Comparison of ENCODE assay signal across 13 cellular contexts in the genomic region with DNA sequence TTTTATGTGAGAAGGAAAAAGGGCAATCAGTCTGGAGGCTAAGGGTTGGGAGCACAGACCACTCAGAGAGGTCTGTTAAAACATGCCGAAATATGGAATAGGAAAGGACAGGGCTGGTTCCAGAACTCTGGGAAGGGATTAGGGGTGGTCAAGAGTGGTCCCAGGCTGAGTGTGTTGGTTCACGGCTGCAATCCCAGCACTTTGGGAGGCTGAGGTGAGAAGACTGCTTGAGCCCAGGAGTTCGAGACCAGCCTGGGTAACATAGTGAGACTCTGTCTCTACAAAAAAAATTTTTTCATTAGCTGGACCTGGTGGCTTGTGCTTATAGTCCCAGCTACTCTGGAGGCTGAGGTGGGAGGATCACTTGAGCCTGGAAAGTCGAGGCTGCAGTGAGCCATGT. TPM values are rescaled to one million over a fixed set of nuclear protein-coding genes. Genes with fewer than 3 reads are reported as not detected.
DNase-seq lines count a peak whose midpoint lies in the region; ATAC-seq and TF ChIP-seq lines count a peak whose summit lies in the region.
"Not testable (repeated sequence)": the region's sequence is repeated elsewhere in the genome, so short reads cannot be mapped to it uniquely, and the experiment has no call there.
"Had no signal": no experiment of that assay in that cellular context is flagged by ENCODE, and none has a peak within 500 bp of the region (broad histone marks: within the 10 kb centered on the region; RNA-seq: fewer than 3 reads in every experiment).

No MANE protein-coding gene starts in this region.

- intact Hi-C loops in dendritic cell treated with granulocyte-macrophage colony-stimulating factor and Interleukin-4, amounts not matched to agents 40 ng/mL and 50 ng/mL, for 4 days (cut with micrococcal nuclease), result loop anchor here (10.0 kb wide), 1 partner anchor 48 kb away; no protein-coding TSS in a partner anchor

- peaks cover 40% of the 10 kb centered on the region for H3K4me1 Mint-ChIP-seq in T-helper 1 cell treated with Interleukin-12 subunit alpha and Interleukin-12 subunit beta and Interleukin-4 antibody, amounts not matched to agents 30 μg/mL and 1 μg/mL, for 36 hours (ENCODE audit: low read depth)
- H3K4me1 Mint-ChIP-seq in activated CD4-positive, alpha-beta T cell treated with anti-CD3 and anti-CD28 coated beads, Interleukin-2, amount 10 ng/mL, durations not matched to agents 7 days and 5 days, result peaks cover 60% of the 10 kb centered on the region
- peaks cover 78% of the 10 kb centered on the region for H3K4me1 Mint-ChIP-seq in activated CD8-positive, alpha-beta T cell treated with anti-CD3 and anti-CD28 coated beads, Interleukin-2, amount 10 ng/mL, durations not matched to agents 7 days and 5 days (ENCODE audit: low read depth)
- peaks cover 24% of the 10 kb centered on the region for H3K4me1 Mint-ChIP-seq in activated T-cell treated with anti-CD3 and anti-CD28 coated beads, Interleukin-2, amount 50 U/mL, for 72 hours (ENCODE audit: low read depth)
- H3K4me1 Mint-ChIP-seq in activated naive CD4-positive, alpha-beta T cell treated with anti-CD3 and anti-CD28 coated beads, Interleukin-2, amount 10 ng/mL, durations not matched to agents 7 days and 5 days, result peaks cover 66% of the 10 kb centered on the region
- H3K4me1 Mint-ChIP-seq in dendritic cell treated with granulocyte-macrophage colony-stimulating factor and Interleukin-4, amounts not matched to agents 40 ng/mL and 50 ng/mL, for 4 days (ENCODE audit: low read depth), result peaks cover 51% of the 10 kb centered on the region
- not testable (repeated sequence) for H3K4me1 Mint-ChIP-seq in stimulated activated naive CD8-positive, alpha-beta T cell treated with anti-CD3 and anti-CD28 coated beads, Interleukin-15, Interleukin-2, amounts not matched to agents 100 ng/mL and 50 ng/mL, for 24 hours (ENCODE audit: low read depth)

- not testable (repeated sequence) for H3K36me3 Mint-ChIP-seq in T-helper 1 cell treated with Interleukin-12 subunit alpha and Interleukin-12 subunit beta and Interleukin-4 antibody, amounts not matched to agents 30 μg/mL and 1 μg/mL, for 36 hours (ENCODE audit: low read depth); activated CD4-positive, alpha-beta T cell treated with anti-CD3 and anti-CD28 coated beads, Interleukin-2, amount 10 ng/mL, durations not matched to agents 7 days and 5 days (ENCODE audit: low read depth); activated T-cell treated with anti-CD3 and anti-CD28 coated beads, Interleukin-2, amount 50 U/mL, for 72 hours (ENCODE audit: insufficient read depth in 2 of 2); dendritic cell treated with granulocyte-macrophage colony-stimulating factor and Interleukin-4, amounts not matched to agents 40 ng/mL and 50 ng/mL, for 4 days (ENCODE audit: low read depth); stimulated activated naive CD8-positive, alpha-beta T cell treated with anti-CD3 and anti-CD28 coated beads, Interleukin-15, Interleukin-2, amounts not matched to agents 100 ng/mL and 50 ng/mL, for 24 hours (ENCODE audit: low read depth)
- peaks cover 12% of the 10 kb centered on the region for H3K36me3 Mint-ChIP-seq in activated CD8-positive, alpha-beta T cell treated with anti-CD3 and anti-CD28 coated beads, Interleukin-2, amount 10 ng/mL, durations not matched to agents 7 days and 5 days (ENCODE audit: low read depth)
- peaks cover 12% of the 10 kb centered on the region for H3K36me3 Mint-ChIP-seq in activated naive CD4-positive, alpha-beta T cell treated with anti-CD3 and anti-CD28 coated beads, Interleukin-2, amount 10 ng/mL, durations not matched to agents 7 days and 5 days

- ATAC-seq in activated CD8-positive, alpha-beta T cell treated with anti-CD3 and anti-CD28 coated beads, Interleukin-2, amount 10 ng/mL, durations not matched to agents 7 days and 5 days; activated T-cell treated with anti-CD3 and anti-CD28 coated beads, Interleukin-2, amount 50 U/mL, for 72 hours (replicated peaks in 1 of 2): not testable (repeated sequence)
- ATAC-seq in omental fat pad (ENCODE audit: low FRiP score), result peak; percentile 54

- H3K27me3 Mint-ChIP-seq in T-helper 1 cell treated with Interleukin-12 subunit alpha and Interleukin-12 subunit beta and Interleukin-4 antibody, amounts not matched to agents 30 μg/mL and 1 μg/mL, for 36 hours (ENCODE audit: low read depth), result peaks cover 11% of the 10 kb centered on the region
- H3K27me3 Mint-ChIP-seq in activated CD4-positive, alpha-beta T cell treated with anti-CD3 and anti-CD28 coated beads, Interleukin-2, amount 10 ng/mL, durations not matched to agents 7 days and 5 days; activated CD8-positive, alpha-beta T cell treated with anti-CD3 and anti-CD28 coated beads, Interleukin-2, amount 10 ng/mL, durations not matched to agents 7 days and 5 days (ENCODE audit: low read depth); activated T-cell treated with anti-CD3 and anti-CD28 coated beads, Interleukin-2, amount 50 U/mL, for 72 hours (ENCODE audit: low read depth); activated naive CD4-positive, alpha-beta T cell treated with anti-CD3 and anti-CD28 coated beads, Interleukin-2, amount 10 ng/mL, durations not matched to agents 7 days and 5 days; dendritic cell treated with granulocyte-macrophage colony-stimulating factor and Interleukin-4, amounts not matched to agents 40 ng/mL and 50 ng/mL, for 4 days: not testable (repeated sequence)
- H3K27me3 Mint-ChIP-seq in stimulated activated naive CD8-positive, alpha-beta T cell treated with anti-CD3 and anti-CD28 coated beads, Interleukin-15, Interleukin-2, amounts not matched to agents 100 ng/mL and 50 ng/mL, for 24 hours, result peaks cover 14% of the 10 kb centered on the region

- not testable (repeated sequence) for H3K4me3 Mint-ChIP-seq in T-helper 1 cell treated with Interleukin-12 subunit alpha and Interleukin-12 subunit beta and Interleukin-4 antibody, amounts not matched to agents 30 μg/mL and 1 μg/mL, for 36 hours; activated CD4-positive, alpha-beta T cell treated with anti-CD3 and anti-CD28 coated beads, Interleukin-2, amount 10 ng/mL, durations not matched to agents 7 days and 5 days; activated CD8-positive, alpha-beta T cell treated with anti-CD3 and anti-CD28 coated beads, Interleukin-2, amount 10 ng/mL, durations not matched to agents 7 days and 5 days; activated T-cell treated with anti-CD3 and anti-CD28 coated beads, Interleukin-2, amount 50 U/mL, for 72 hours; activated naive CD4-positive, alpha-beta T cell treated with anti-CD3 and anti-CD28 coated beads, Interleukin-2, amount 10 ng/mL, durations not matched to agents 7 days and 5 days; stimulated activated naive CD8-positive, alpha-beta T cell treated with anti-CD3 and anti-CD28 coated beads, Interleukin-15, Interleukin-2, amounts not matched to agents 100 ng/mL and 50 ng/mL, for 24 hours
- peak overlapping the region; percentile 17 for H3K4me3 Mint-ChIP-seq in dendritic cell treated with granulocyte-macrophage colony-stimulating factor and Interleukin-4, amounts not matched to agents 40 ng/mL and 50 ng/mL, for 4 days

- POLR2A ChIA-PET in activated CD4-positive, alpha-beta T cell treated with anti-CD3 and anti-CD28 coated beads, Interleukin-2, amount 10 ng/mL, durations not matched to agents 7 days and 5 days (lab: Charles Lee), result interaction anchor here (0.6 kb wide), 1 partner anchor 9 kb away, joined by 3 read pairs; no protein-coding TSS in a partner anchor
- POLR2A ChIA-PET in activated CD8-positive, alpha-beta T cell treated with anti-CD3 and anti-CD28 coated beads, Interleukin-2, amount 10 ng/mL, durations not matched to agents 7 days and 5 days (lab: Charles Lee), result not testable (repeated sequence)

- H3K27ac Mint-ChIP-seq in T-helper 1 cell treated with Interleukin-12 subunit alpha and Interleukin-12 subunit beta and Interleukin-4 antibody, amounts not matched to agents 30 μg/mL and 1 μg/mL, for 36 hours, result peak overlapping the region; percentile 69
- H3K27ac Mint-ChIP-seq in activated CD4-positive, alpha-beta T cell treated with anti-CD3 and anti-CD28 coated beads, Interleukin-2, amount 10 ng/mL, durations not matched to agents 7 days and 5 days, result peak overlapping the region; percentile 87
- H3K27ac Mint-ChIP-seq in activated CD8-positive, alpha-beta T cell treated with anti-CD3 and anti-CD28 coated beads, Interleukin-2, amount 10 ng/mL, durations not matched to agents 7 days and 5 days, result peak overlapping the region; percentile 91
- H3K27ac Mint-ChIP-seq in activated T-cell treated with anti-CD3 and anti-CD28 coated beads, Interleukin-2, amount 50 U/mL, for 72 hours, result peak overlapping the region; percentile 94
- peak overlapping the region; percentile 89 for H3K27ac Mint-ChIP-seq in activated naive CD4-positive, alpha-beta T cell treated with anti-CD3 and anti-CD28 coated beads, Interleukin-2, amount 10 ng/mL, durations not matched to agents 7 days and 5 days
- H3K27ac Mint-ChIP-seq in dendritic cell treated with granulocyte-macrophage colony-stimulating factor and Interleukin-4, amounts not matched to agents 40 ng/mL and 50 ng/mL, for 4 days, result peak overlapping the region; percentile 89
- H3K27ac Mint-ChIP-seq in stimulated activated naive CD8-positive, alpha-beta T cell treated with anti-CD3 and anti-CD28 coated beads, Interleukin-15, Interleukin-2, amounts not matched to agents 100 ng/mL and 50 ng/mL, for 24 hours, result peak overlapping the region; percentile 5

- TF ChIP-seq CTCF in omental fat pad (IDR thresholded peaks at IDR 0.05), result not testable (repeated sequence)

- CTCF ChIA-PET in activated CD4-positive, alpha-beta T cell treated with anti-CD3 and anti-CD28 coated beads, Interleukin-2, amount 10 ng/mL, durations not matched to agents 7 days and 5 days (lab: Charles Lee), result interaction anchor here (0.6 to 0.7 kb wide), 2 partner anchors 28 to 75 kb away, joined by 3 read pairs; a partner anchor contains a TSS
- CTCF ChIA-PET in activated CD8-positive, alpha-beta T cell treated with anti-CD3 and anti-CD28 coated beads, Interleukin-2, amount 10 ng/mL, durations not matched to agents 7 days and 5 days (lab: Charles Lee), result interaction anchor here (0.8 to 1.6 kb wide), 3 partner anchors 94 to 220 kb away, joined by 3 to 8 read pairs (median 3); no protein-coding TSS in a partner anchor
- CTCF ChIA-PET in activated naive CD4-positive, alpha-beta T cell treated with anti-CD3 and anti-CD28 coated beads, Interleukin-2, amount 10 ng/mL, durations not matched to agents 7 days and 5 days (lab: Charles Lee), result not testable (repeated sequence)

- DNase-seq in activated CD4-positive, alpha-beta T cell treated with anti-CD3 and anti-CD28 coated beads, Interleukin-2, amount 10 ng/mL, durations not matched to agents 7 days and 5 days; activated CD8-positive, alpha-beta T cell treated with anti-CD3 and anti-CD28 coated beads, Interleukin-2, amount 10 ng/mL, durations not matched to agents 7 days and 5 days; activated T-cell treated with anti-CD3 and anti-CD28 coated beads, Interleukin-2, amount 50 U/mL, for 72 hours; activated naive CD4-positive, alpha-beta T cell treated with anti-CD3 and anti-CD28 coated beads, Interleukin-2, amount 10 ng/mL, durations not matched to agents 7 days and 5 days; omental fat pad (ENCODE audit: low spot score): not testable (repeated sequence)

- not testable (repeated sequence) for H3K9me3 Mint-ChIP-seq in T-helper 1 cell treated with Interleukin-12 subunit alpha and Interleukin-12 subunit beta and Interleukin-4 antibody, amounts not matched to agents 30 μg/mL and 1 μg/mL, for 36 hours; activated CD4-positive, alpha-beta T cell treated with anti-CD3 and anti-CD28 coated beads, Interleukin-2, amount 10 ng/mL, durations not matched to agents 7 days and 5 days; activated CD8-positive, alpha-beta T cell treated with anti-CD3 and anti-CD28 coated beads, Interleukin-2, amount 10 ng/mL, durations not matched to agents 7 days and 5 days (ENCODE audit: insufficient read depth); activated T-cell treated with anti-CD3 and anti-CD28 coated beads, Interleukin-2, amount 50 U/mL, for 72 hours; dendritic cell treated with granulocyte-macrophage colony-stimulating factor and Interleukin-4, amounts not matched to agents 40 ng/mL and 50 ng/mL, for 4 days; stimulated activated naive CD8-positive, alpha-beta T cell treated with anti-CD3 and anti-CD28 coated beads, Interleukin-15, Interleukin-2, amounts not matched to agents 100 ng/mL and 50 ng/mL, for 24 hours
- peaks cover 12% of the 10 kb centered on the region for H3K9me3 Mint-ChIP-seq in activated naive CD4-positive, alpha-beta T cell treated with anti-CD3 and anti-CD28 coated beads, Interleukin-2, amount 10 ng/mL, durations not matched to agents 7 days and 5 days

RNA-seq across cellular contexts. Expression of a gene that starts 1.8 kb away (rescaled TPM):
- total RNA-seq in activated CD4-positive, alpha-beta T cell treated with anti-CD3 and anti-CD28 coated beads, Interleukin-2, amount 10 ng/mL, durations not matched to agents 7 days and 5 days, result not detected
- total RNA-seq in activated CD8-positive, alpha-beta T cell treated with anti-CD3 and anti-CD28 coated beads, Interleukin-2, amount 10 ng/mL, durations not matched to agents 7 days and 5 days, result not detected
- total RNA-seq in activated T-cell treated with anti-CD3 and anti-CD28 coated beads, Interleukin-2, amount 50 U/mL, for 72 hours, result not detected
- total RNA-seq in omental fat pad, result not detected
- total RNA-seq: A673; Caco-2; Calu3; CD4-positive, alpha-beta T cell; CD8-positive, alpha-beta T cell had no signal

RNA-seq across cellular contexts. Expression of a gene that starts 27.8 kb away (rescaled TPM):
- 1 to 10 TPM; 3.7 to 3.9 TPM for total RNA-seq in activated CD4-positive, alpha-beta T cell treated with anti-CD3 and anti-CD28 coated beads, Interleukin-2, amount 10 ng/mL, durations not matched to agents 7 days and 5 days
- total RNA-seq in activated CD8-positive, alpha-beta T cell treated with anti-CD3 and anti-CD28 coated beads, Interleukin-2, amount 10 ng/mL, durations not matched to agents 7 days and 5 days, result 1 to 10 TPM; 2.3 to 4.0 TPM
- 1 to 10 TPM; 1.7 to 2.6 TPM for total RNA-seq in activated T-cell treated with anti-CD3 and anti-CD28 coated beads, Interleukin-2, amount 50 U/mL, for 72 hours
- 10 to 100 TPM in 3 of 4 donors, 1 to 10 TPM in 1; 7.1 to 22.3 (median 18.0) TPM for total RNA-seq in omental fat pad
- total RNA-seq: A673; Caco-2; Calu3; CD8-positive, alpha-beta T cell had no signal

RNA-seq across cellular contexts. Expression of a gene that starts 58.8 kb away (rescaled TPM):
- not detected for total RNA-seq in activated CD4-positive, alpha-beta T cell treated with anti-CD3 and anti-CD28 coated beads, Interleukin-2, amount 10 ng/mL, durations not matched to agents 7 days and 5 days
- total RNA-seq in activated CD8-positive, alpha-beta T cell treated with anti-CD3 and anti-CD28 coated beads, Interleukin-2, amount 10 ng/mL, durations not matched to agents 7 days and 5 days, result not detected
- 1 to 10 TPM in 1 of 2 donors, under 1 TPM in 1; 0.67 to 1.1 TPM for total RNA-seq in activated T-cell treated with anti-CD3 and anti-CD28 coated beads, Interleukin-2, amount 50 U/mL, for 72 hours
- total RNA-seq in omental fat pad, result 1 to 10 TPM in 3 of 4 donors, not detected in 1; 1.4 to 2.9 (median 1.7) TPM
- total RNA-seq: Caco-2; Calu3; CD4-positive, alpha-beta T cell; CD8-positive, alpha-beta T cell had no signal

Comparison
In these comparisons a context has a peak if more than half of its experiments do, and no peak if none do; other contexts are left out.
1. H3K27ac Mint-ChIP-seq: peak in every context shown above with its lines; median percentile 94 in activated T-cell treated with anti-CD3 and anti-CD28 coated beads, Interleukin-2, amount 50 U/mL, for 72 hours; 91 in activated CD8-positive, alpha-beta T cell treated with anti-CD3 and anti-CD28 coated beads, Interleukin-2, amount 10 ng/mL, durations not matched to agents 7 days and 5 days; 89 in activated naive CD4-positive, alpha-beta T cell treated with anti-CD3 and anti-CD28 coated beads, Interleukin-2, amount 10 ng/mL, durations not matched to agents 7 days and 5 days; 89 in dendritic cell treated with granulocyte-macrophage colony-stimulating factor and Interleukin-4, amounts not matched to agents 40 ng/mL and 50 ng/mL, for 4 days; 87 in activated CD4-positive, alpha-beta T cell treated with anti-CD3 and anti-CD28 coated beads, Interleukin-2, amount 10 ng/mL, durations not matched to agents 7 days and 5 days; 69 in T-helper 1 cell treated with Interleukin-12 subunit alpha and Interleukin-12 subunit beta and Interleukin-4 antibody, amounts not matched to agents 30 μg/mL and 1 μg/mL, for 36 hours; 5 in stimulated activated naive CD8-positive, alpha-beta T cell treated with anti-CD3 and anti-CD28 coated beads, Interleukin-15, Interleukin-2, amounts not matched to agents 100 ng/mL and 50 ng/mL, for 24 hours.